Comparison of ENCODE assay signal across 1 cellular context in genomic region chr19:1810439-1811160, GRCh38.
TF ChIP-seq lines count a peak whose summit lies in the region.

No MANE protein-coding gene starts in this region.

TF ChIP-seq in HEK293, 187 proteins besides CTCF, POLR2A, EP300 and RAD21:
- TF ChIP-seq SP2 (tag by site-specific recombination; IDR thresholded peaks at IDR 0.05), result peak; percentile 36
- no peak for TF ChIP-seq ZBTB8A (tag by site-specific recombination; IDR thresholded peaks at IDR 0.05)
- no peak for TF ChIP-seq ZNF558 (tag by site-specific recombination; IDR thresholded peaks at IDR 0.05)
- no peak for TF ChIP-seq ZNF280C (tag by site-specific recombination; IDR thresholded peaks at IDR 0.05)
- TF ChIP-seq ZSCAN18 (tag by site-specific recombination; IDR thresholded peaks at IDR 0.05), result no peak
- no peak for TF ChIP-seq ZNF184 (tag by site-specific recombination; IDR thresholded peaks at IDR 0.05)
- no peak for TF ChIP-seq ZNF561 (tag by site-specific recombination; IDR thresholded peaks at IDR 0.05; ENCODE audit: borderline replicate concordance)
- TF ChIP-seq ZNF404 (tag by site-specific recombination; IDR thresholded peaks at IDR 0.05), result no peak
- TF ChIP-seq EGR2 (tag by site-specific recombination; IDR thresholded peaks at IDR 0.05; ENCODE audit: low read depth), result peak; percentile 56; the same call in 1 of the 2 replicates
- TF ChIP-seq ZNF530 (tag by site-specific recombination; IDR thresholded peaks at IDR 0.05; ENCODE audit: low read depth), result no peak
- TF ChIP-seq ZFHX2 (tag by site-specific recombination; conservative IDR thresholded peaks at IDR 0.05), result peak; percentile 44
- TF ChIP-seq KLF8 (tag by site-specific recombination; IDR thresholded peaks at IDR 0.05), result peak; percentile 70; the same call in 1 of the 2 replicates
- TF ChIP-seq KLF1 (tag by site-specific recombination; IDR thresholded peaks at IDR 0.05), result peak; percentile 46
